8 cellular contexts compared by ENCODE assay signal in the genomic region with DNA sequence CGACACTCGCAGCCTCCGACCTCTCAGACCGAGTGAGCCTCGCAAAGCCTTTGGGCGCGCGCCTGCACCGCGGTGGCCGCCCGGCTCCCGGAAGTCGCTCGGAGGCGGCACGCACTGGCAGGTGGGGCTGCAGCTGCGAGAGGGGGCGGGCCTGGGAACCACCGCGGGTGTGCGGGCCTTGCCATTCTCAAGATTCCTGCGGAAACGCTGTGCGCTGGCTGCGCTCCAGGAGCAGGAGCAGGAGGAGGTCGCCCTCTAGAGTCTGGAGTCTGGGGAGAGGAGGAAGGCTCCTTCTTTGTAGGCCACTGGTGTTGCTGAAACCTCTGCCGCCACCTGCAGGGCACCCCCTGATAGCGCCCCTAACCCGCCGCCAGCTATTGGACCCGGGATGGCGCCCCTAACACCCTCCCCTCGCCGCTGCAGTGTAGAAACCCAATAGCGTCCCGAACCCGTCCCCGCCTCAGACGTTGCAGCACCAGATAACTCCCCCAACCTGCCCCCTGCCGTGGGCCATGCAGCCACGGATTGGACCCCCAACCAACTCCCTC.
A peak's percentile ranks its signal among the peaks of the same experiment; 100 is the strongest.
DNase-seq lines count a peak whose midpoint lies in the region; ATAC-seq and TF ChIP-seq lines count a peak whose summit lies in the region.
"Not testable (repeated sequence)": the region's sequence is repeated elsewhere in the genome, so short reads cannot be mapped to it uniquely, and the experiment has no call there.

No MANE protein-coding gene starts in this region.

- not testable (repeated sequence) for H3K27me3 ChIP-seq in dorsolateral prefrontal cortex

- ATAC-seq in GM19467 (IDR thresholded peaks at IDR 0.05; ENCODE audit: unreplicated experiment): peak; percentile 96
- peak; percentile 96 for ATAC-seq in HG03354 (IDR thresholded peaks at IDR 0.05; ENCODE audit: poor library complexity, severe bottlenecking, unreplicated experiment)
- peak; percentile 86 for ATAC-seq in memory B cell (ENCODE audit: low read depth)

- intact Hi-C loops in dorsolateral prefrontal cortex (cut with DNase I): not testable (repeated sequence)

- H3K36me3 Mint-ChIP-seq in memory B cell: not testable (repeated sequence)

- H3K4me3 Mint-ChIP-seq in memory B cell: peak overlapping the region; percentile 92

- H3K27ac ChIP-seq in dorsolateral prefrontal cortex: not testable (repeated sequence)

- not testable (repeated sequence) for H3K4me1 Mint-ChIP-seq in memory B cell

- H3K9me3 Mint-ChIP-seq in memory B cell: not testable (repeated sequence)

- TF ChIP-seq CTCF in dorsolateral prefrontal cortex (IDR thresholded peaks at IDR 0.05 in 54 of 56, conservative IDR thresholded peaks at IDR 0.05 in 2 of 56; ENCODE audit: low read depth in 1 of 56, partially characterized antibody in 56 of 56): peak in 13 of 56 donors; percentile 12 to 44 (median 24)

- peak overlapping the region; percentile 82 for H3K27ac Mint-ChIP-seq in memory B cell

- H3K27me3 Mint-ChIP-seq in memory B cell: not testable (repeated sequence)

- DNase-seq in COR-L47 (lab: John Stamatoyannopoulos, UW): peak; percentile 88
- peak; percentile 3 for DNase-seq in NCI-H510A treated with DMSO at 0.1 percent for 48 hours (lab: John Stamatoyannopoulos, UW)
- DNase-seq in activated CD8-positive, alpha-beta memory T cell treated with anti-CD3 and anti-CD28 coated beads for 1 hour (ENCODE audit: extremely low read depth in 1 of 2, low read depth in 1 of 2): peak; percentile 19 to 38
- peak in 1 of 10 donors; percentile 62 for DNase-seq in dorsolateral prefrontal cortex
- DNase-seq in memory B cell (ENCODE audit: low spot score in 2 of 2): peak in 1 of 2 donors; percentile 44
- peak; percentile 40 to 44 for DNase-seq in stimulated activated CD8-positive, alpha-beta memory T cell treated with anti-CD3 and anti-CD28 coated beads, Interleukin-15, amount 100 ng/mL, for 48 hours (ENCODE audit: low read depth in 2 of 2)

- H3K4me3 ChIP-seq in dorsolateral prefrontal cortex: peak overlapping the region in 35 of 59 donors; percentile 5 to 63 (median 36)
